Comparison of ENCODE assay signal across 8 cellular contexts in genomic region chr11:31369348-31370329, GRCh38. TPM values are rescaled to one million over a fixed set of nuclear protein-coding genes. Genes with fewer than 3 reads are reported as not detected.
DNase-seq lines count a peak whose midpoint lies in the region; ATAC-seq and TF ChIP-seq lines count a peak whose summit lies in the region.

Gene DCDC1 (minus strand): TSS chr11:31369739. CDS start chr11:31328280, 41,459 bp downstream.
Gene DNAJC24 (plus strand): TSS chr11:31369860. CDS start chr11:31370749, 889 bp downstream.

- no peak for TF ChIP-seq CTCF in coronary artery (IDR thresholded peaks at IDR 0.05)

- peaks cover 11% of the 10 kb centered on the region for H3K4me1 ChIP-seq in BLaER1

- peak; percentile 99 for ATAC-seq in GM19324 (IDR thresholded peaks at IDR 0.05; ENCODE audit: low FRiP score, unreplicated experiment)
- ATAC-seq in HG03460 (IDR thresholded peaks at IDR 0.05; ENCODE audit: unreplicated experiment) = peak; percentile 99
- ATAC-seq in left colon = peak; percentile 100

- H3K9me3 ChIP-seq in BLaER1 = no peaks in the 10 kb centered on the region

- H3K27ac ChIP-seq in BLaER1 (peak within 1 kb of the TSS; percentile 45; the same call in 1 of the 2 replicates), coronary artery (peak within 1 kb of the TSS; percentile 65 to 83)

- H3K4me3 ChIP-seq in BLaER1 (peak within 1 kb of the TSS; percentile 75), coronary artery (peak within 1 kb of the TSS; percentile 85)

- no peaks in the 10 kb centered on the region for H3K36me3 ChIP-seq in BLaER1

- no peaks in the 10 kb centered on the region for H4K20me1 ChIP-seq in BLaER1

- H3K4me2 ChIP-seq in BLaER1 = peak within 1 kb of the TSS; percentile 88

- intact Hi-C loops in left colon (cut with DNase I, micrococcal nuclease) = no loop called here

- H3K27me3 ChIP-seq in BLaER1 = no peaks in the 10 kb centered on the region

- DNase-seq in NCI-H524 treated with DMSO at 0.1 percent for 48 hours (lab: John Stamatoyannopoulos, UW) (peak; percentile 78), coronary artery (ENCODE audit: low spot score) (peak; percentile 91), left colon (peak; percentile 89 to 95)
- peak; percentile 95 for DNase-seq in activated CD4-positive, alpha-beta T cell treated with anti-CD3 and anti-CD28 coated beads for 48 hours
- DNase-seq in stimulated activated CD4-positive, alpha-beta T cell treated with anti-CD3 and anti-CD28 coated beads, Interleukin-1b, Interleukin-23, amount 100 ng/mL, for 4 hours (ENCODE audit: low read depth in 2 of 2) = peak; percentile 92 to 93

- peak within 1 kb of the TSS; percentile 83 for H3K9ac ChIP-seq in BLaER1

RNA-seq across cellular contexts. Expression of gene DCDC1, which starts in this region (rescaled TPM):
- total RNA-seq in left colon = not detected

RNA-seq across cellular contexts. Expression of gene DNAJC24, which starts in this region (rescaled TPM):
- total RNA-seq in left colon = 10 to 100 TPM in 1 of 2 donors, 1 to 10 TPM in 1; 8.3 to 10.1 TPM

Comparison
In these comparisons a context has a peak if more than half of its experiments do, and no peak if none do; other contexts are left out.
1. Peak in every context shown above with its lines: DNase-seq, ATAC-seq, H3K4me3 ChIP-seq and H3K27ac ChIP-seq.